8 cellular contexts compared by ENCODE assay signal in the genomic region with DNA sequence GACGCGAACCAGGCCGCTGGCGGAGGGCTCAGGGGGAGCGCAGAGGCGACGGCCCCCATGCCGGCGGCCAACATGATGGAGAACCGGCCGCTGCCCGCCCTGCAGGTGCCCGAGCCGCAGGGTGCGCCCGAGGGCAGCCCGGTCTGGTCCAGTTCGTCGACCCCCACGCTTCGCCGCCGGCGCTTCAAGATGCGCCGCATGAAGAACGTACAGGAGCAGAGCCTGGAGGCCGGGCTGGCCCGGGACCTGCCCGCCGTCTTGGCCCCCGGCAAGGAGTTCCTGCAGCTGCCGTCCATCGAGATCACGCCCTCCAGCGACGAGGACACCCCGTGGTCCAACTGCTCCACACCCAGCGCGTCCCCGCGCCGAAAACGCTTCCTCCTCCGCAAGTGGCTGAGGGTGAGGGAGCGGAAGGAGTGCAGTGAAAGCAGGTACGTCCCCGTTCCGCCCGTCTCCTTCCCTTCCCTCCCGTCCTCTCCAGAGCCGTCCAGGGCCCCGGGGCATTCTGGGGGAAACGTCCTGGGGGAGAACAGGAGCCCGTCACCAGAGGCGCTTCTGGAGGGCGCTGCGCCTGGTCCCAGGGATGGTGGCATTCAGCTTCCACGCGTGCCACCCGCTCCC.
DNase-seq lines count a peak whose midpoint lies in the region; ATAC-seq lines count a peak whose summit lies in the region.

No MANE protein-coding gene starts in this region.

- ATAC-seq in HG03196 (IDR thresholded peaks at IDR 0.05; ENCODE audit: unreplicated experiment): peak; percentile 48

- DNase-seq in NCI-H748 (lab: John Stamatoyannopoulos, UW; ENCODE audit: unreplicated experiment) (peak; percentile 51), NCI-H748 treated with DMSO at 0.1 percent for 48 hours (lab: John Stamatoyannopoulos, UW) (no peak), SKM-1 treated with dmso at 0.1 percent for 144 hours (lab: John Stamatoyannopoulos, UW; ENCODE audit: unreplicated experiment) (peak; percentile 74), astrocyte of the hippocampus (ENCODE audit: low read depth, low spot score) (peak; percentile 67), islet precursor cell (peak; percentile 83), NCI-H187 (lab: John Stamatoyannopoulos, UW) (no peak)
- DNase-seq in stimulated activated CD4-positive, alpha-beta T cell treated with anti-CD3 and anti-CD28 coated beads, Interleukin-12 subunit alpha, Interleukin-12 subunit beta, amount 100 ng/mL, for 4 hours: peak; percentile 38

Comparison
In these comparisons a context has a peak if more than half of its experiments do, and no peak if none do; other contexts are left out.
1. DNase-seq: peak in NCI-H748 (single experiment), SKM-1 treated with dmso at 0.1 percent for 144 hours (single experiment), astrocyte of the hippocampus (single experiment), islet precursor cell (single experiment) and stimulated activated CD4-positive, alpha-beta T cell treated with anti-CD3 and anti-CD28 coated beads, Interleukin-12 subunit alpha, Interleukin-12 subunit beta, amount 100 ng/mL, for 4 hours (single experiment); none in NCI-H748 treated with DMSO at 0.1 percent for 48 hours (single experiment) and NCI-H187 (0 of 2).